In the genomic region with DNA sequence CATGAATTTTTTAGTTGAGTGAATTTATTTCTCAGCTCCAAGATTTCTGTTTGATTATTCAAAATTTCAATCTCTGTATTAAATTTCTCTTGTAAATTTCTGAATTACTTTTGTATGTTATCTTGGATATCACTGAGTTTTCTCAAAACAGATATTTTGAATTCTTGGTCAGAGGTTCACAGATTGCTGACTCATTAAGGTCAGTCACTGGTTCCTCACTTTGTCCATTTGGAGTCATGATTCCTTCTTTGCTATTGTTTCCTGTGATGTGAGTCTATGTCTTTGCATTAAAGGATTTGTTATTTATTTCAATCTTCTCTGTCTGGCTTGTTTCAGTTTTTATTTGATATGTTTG, we compare ENCODE assay signal across 15 cellular contexts. TPM values are rescaled to one million over a fixed set of nuclear protein-coding genes. Genes with fewer than 3 reads are reported as not detected.
DNase-seq lines count a peak whose midpoint lies in the region; ATAC-seq and TF ChIP-seq lines count a peak whose summit lies in the region.
"Had no signal": no experiment of that assay in that cellular context is flagged by ENCODE, and none has a peak within 500 bp of the region (broad histone marks: within the 10 kb centered on the region; RNA-seq: fewer than 3 reads in every experiment).

No MANE protein-coding gene starts in this region.

- DNase-seq in ACHN (peak; percentile 2), GM23338 (ENCODE audit: low spot score) (no peak), amniotic epithelial cell (ENCODE audit: low read depth) (peak; percentile 33), foreskin fibroblast (peak; percentile 24 to 51), SK-N-DZ (ENCODE audit: low spot score) (no peak), hepatic stellate cell (ENCODE audit: low spot score) (no peak)

- no peaks in the 10 kb centered on the region for H3K4me1 Mint-ChIP-seq in GM23338
- H3K4me1 Mint-ChIP-seq: neural crest cell had no signal

- H3K79me2 ChIP-seq in GM23338 (replicated peaks; ENCODE audit: insufficient read depth), result no peaks in the 10 kb centered on the region
- H3K79me2 ChIP-seq: parathyroid adenoma had no signal

- no peak overlapping the region for H2AFZ ChIP-seq in GM23338
- H2AFZ ChIP-seq: parathyroid adenoma had no signal

- no peak overlapping the region for H3K4me3 ChIP-seq in GM23338
- H3K4me3 ChIP-seq in foreskin fibroblast (ENCODE audit: low read depth in 1 of 2, low read length in 2 of 2), result no peak overlapping the region
- H3K4me3 ChIP-seq: BLaER1 treated with 17β-estradiol and CSF1 and Interleukin-3, amounts not matched to agents 10 nM and 100 nM; SJSA1 had no signal

- no peaks in the 10 kb centered on the region for H3K27me3 ChIP-seq in GM23338 (ENCODE audit: insufficient read depth)
- H3K27me3 ChIP-seq: BLaER1 treated with 17β-estradiol and CSF1 and Interleukin-3, amounts not matched to agents 10 nM and 100 nM had no signal

- no peaks in the 10 kb centered on the region for H3K9me2 ChIP-seq in GM23338 (ENCODE audit: insufficient read depth)

- no peak overlapping the region for H3K27ac ChIP-seq in GM23338 (ENCODE audit: low read depth)
- H3K27ac ChIP-seq: parathyroid adenoma, SJSA1 had no signal

- no peak overlapping the region for H3K4me3 Mint-ChIP-seq in GM23338
- H3K4me3 Mint-ChIP-seq: neural crest cell, type B pancreatic cell had no signal

- ATAC-seq in GM23338 (no peak), GM18511 (IDR thresholded peaks at IDR 0.05; ENCODE audit: unreplicated experiment) (no peak), HG02973 (IDR thresholded peaks at IDR 0.05; ENCODE audit: unreplicated experiment) (no peak)

- peak overlapping the region; percentile 97 for H3K27ac Mint-ChIP-seq in GM23338
- H3K27ac Mint-ChIP-seq: type B pancreatic cell had no signal

- H3K9me3 Mint-ChIP-seq in GM23338, result no peaks in the 10 kb centered on the region
- H3K9me3 Mint-ChIP-seq: neural crest cell, type B pancreatic cell had no signal

- H3K4me1 ChIP-seq in GM23338 (ENCODE audit: insufficient read depth), result no peaks in the 10 kb centered on the region
- H3K4me1 ChIP-seq: Caco-2, parathyroid adenoma had no signal

- no peaks in the 10 kb centered on the region; the same call in 1 of the 2 replicates for H3F3A ChIP-seq in GM23338 (replicated peaks; ENCODE audit: low read depth)

- no peaks in the 10 kb centered on the region for H3K36me3 Mint-ChIP-seq in GM23338 (ENCODE audit: low read depth)
- H3K36me3 Mint-ChIP-seq: activated naive CD8-positive, alpha-beta T cell; type B pancreatic cell had no signal

- TF ChIP-seq CTCF in GM23338 (conservative IDR thresholded peaks at IDR 0.05; ENCODE audit: low read depth in 2 of 2), result no peak
- TF ChIP-seq CTCF in foreskin fibroblast (IDR thresholded peaks at IDR 0.05; ENCODE audit: low read depth, low read length), result no peak

- H3K4me2 ChIP-seq in GM23338, result no peak overlapping the region

- in situ Hi-C loops in ACHN (cut with HindIII; ENCODE audit: low pct_ligation_motif_present, low pct_unique_long_range_greater_than_20kb, low sequenced_read_pairs), result no loop called here

- H4K20me1 ChIP-seq in GM23338 (replicated peaks; ENCODE audit: insufficient read depth), result no peaks in the 10 kb centered on the region
- H4K20me1 ChIP-seq: BLaER1 treated with 17β-estradiol and CSF1 and Interleukin-3, amounts not matched to agents 10 nM and 100 nM had no signal

- H3K36me3 ChIP-seq in GM23338 (ENCODE audit: insufficient read depth), result no peaks in the 10 kb centered on the region
- H3K36me3 ChIP-seq: BLaER1 treated with 17β-estradiol and CSF1 and Interleukin-3, amounts not matched to agents 10 nM and 100 nM; SJSA1 had no signal

- peaks cover 6% of the 10 kb centered on the region for H3K27me3 Mint-ChIP-seq in GM23338 (ENCODE audit: insufficient read depth, low read depth, poor library complexity)
- H3K27me3 Mint-ChIP-seq: activated naive CD8-positive, alpha-beta T cell had no signal

TF ChIP-seq in GM23338, 12 proteins besides CTCF, POLR2A, EP300 and RAD21:
- TF ChIP-seq, protein P1, sequence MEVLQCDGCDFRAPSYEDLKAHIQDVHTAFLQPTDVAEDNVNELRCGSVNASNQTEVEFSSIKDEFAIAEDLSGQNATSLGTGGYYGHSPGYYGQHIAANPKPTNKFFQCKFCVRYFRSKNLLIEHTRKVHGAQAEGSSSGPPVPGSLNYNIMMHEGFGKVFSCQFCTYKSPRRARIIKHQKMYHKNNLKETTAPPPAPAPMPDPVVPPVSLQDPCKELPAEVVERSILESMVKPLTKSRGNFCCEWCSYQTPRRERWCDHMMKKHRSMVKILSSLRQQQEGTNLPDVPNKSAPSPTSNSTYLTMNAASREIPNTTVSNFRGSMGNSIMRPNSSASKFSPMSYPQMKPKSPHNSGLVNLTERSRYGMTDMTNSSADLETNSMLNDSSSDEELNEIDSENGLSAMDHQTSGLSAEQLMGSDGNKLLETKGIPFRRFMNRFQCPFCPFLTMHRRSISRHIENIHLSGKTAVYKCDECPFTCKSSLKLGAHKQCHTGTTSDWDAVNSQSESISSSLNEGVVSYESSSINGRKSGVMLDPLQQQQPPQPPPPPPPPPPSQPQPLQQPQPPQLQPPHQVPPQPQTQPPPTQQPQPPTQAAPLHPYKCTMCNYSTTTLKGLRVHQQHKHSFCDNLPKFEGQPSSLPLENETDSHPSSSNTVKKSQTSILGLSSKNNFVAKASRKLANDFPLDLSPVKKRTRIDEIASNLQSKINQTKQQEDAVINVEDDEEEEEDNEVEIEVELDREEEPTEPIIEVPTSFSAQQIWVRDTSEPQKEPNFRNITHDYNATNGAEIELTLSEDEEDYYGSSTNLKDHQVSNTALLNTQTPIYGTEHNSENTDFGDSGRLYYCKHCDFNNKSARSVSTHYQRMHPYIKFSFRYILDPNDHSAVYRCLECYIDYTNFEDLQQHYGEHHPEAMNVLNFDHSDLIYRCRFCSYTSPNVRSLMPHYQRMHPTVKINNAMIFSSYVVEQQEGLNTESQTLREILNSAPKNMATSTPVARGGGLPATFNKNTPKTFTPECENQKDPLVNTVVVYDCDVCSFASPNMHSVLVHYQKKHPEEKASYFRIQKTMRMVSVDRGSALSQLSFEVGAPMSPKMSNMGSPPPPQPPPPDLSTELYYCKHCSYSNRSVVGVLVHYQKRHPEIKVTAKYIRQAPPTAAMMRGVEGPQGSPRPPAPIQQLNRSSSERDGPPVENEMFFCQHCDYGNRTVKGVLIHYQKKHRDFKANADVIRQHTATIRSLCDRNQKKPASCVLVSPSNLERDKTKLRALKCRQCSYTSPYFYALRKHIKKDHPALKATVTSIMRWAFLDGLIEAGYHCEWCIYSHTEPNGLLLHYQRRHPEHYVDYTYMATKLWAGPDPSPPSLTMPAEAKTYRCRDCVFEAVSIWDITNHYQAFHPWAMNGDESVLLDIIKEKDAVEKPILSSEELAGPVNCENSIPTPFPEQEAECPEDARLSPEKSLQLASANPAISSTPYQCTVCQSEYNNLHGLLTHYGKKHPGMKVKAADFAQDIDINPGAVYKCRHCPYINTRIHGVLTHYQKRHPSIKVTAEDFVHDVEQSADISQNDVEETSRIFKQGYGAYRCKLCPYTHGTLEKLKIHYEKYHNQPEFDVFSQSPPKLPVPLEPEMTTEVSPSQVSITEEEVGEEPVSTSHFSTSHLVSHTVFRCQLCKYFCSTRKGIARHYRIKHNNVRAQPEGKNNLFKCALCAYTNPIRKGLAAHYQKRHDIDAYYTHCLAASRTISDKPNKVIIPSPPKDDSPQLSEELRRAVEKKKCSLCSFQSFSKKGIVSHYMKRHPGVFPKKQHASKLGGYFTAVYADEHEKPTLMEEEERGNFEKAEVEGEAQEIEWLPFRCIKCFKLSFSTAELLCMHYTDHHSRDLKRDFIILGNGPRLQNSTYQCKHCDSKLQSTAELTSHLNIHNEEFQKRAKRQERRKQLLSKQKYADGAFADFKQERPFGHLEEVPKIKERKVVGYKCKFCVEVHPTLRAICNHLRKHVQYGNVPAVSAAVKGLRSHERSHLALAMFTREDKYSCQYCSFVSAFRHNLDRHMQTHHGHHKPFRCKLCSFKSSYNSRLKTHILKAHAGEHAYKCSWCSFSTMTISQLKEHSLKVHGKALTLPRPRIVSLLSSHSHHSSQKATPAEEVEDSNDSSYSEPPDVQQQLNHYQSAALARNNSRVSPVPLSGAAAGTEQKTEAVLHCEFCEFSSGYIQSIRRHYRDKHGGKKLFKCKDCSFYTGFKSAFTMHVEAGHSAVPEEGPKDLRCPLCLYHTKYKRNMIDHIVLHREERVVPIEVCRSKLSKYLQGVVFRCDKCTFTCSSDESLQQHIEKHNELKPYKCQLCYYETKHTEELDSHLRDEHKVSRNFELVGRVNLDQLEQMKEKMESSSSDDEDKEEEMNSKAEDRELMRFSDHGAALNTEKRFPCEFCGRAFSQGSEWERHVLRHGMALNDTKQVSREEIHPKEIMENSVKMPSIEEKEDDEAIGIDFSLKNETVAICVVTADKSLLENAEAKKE (CRISPR knock-in tag; IDR thresholded peaks at IDR 0.05), result no peak
- TF ChIP-seq EZH2 (IDR thresholded peaks at IDR 0.05; ENCODE audit: low read depth, unreplicated experiment), result no peak
- TF ChIP-seq, protein P2, sequence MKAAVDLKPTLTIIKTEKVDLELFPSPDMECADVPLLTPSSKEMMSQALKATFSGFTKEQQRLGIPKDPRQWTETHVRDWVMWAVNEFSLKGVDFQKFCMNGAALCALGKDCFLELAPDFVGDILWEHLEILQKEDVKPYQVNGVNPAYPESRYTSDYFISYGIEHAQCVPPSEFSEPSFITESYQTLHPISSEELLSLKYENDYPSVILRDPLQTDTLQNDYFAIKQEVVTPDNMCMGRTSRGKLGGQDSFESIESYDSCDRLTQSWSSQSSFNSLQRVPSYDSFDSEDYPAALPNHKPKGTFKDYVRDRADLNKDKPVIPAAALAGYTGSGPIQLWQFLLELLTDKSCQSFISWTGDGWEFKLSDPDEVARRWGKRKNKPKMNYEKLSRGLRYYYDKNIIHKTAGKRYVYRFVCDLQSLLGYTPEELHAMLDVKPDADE (IDR thresholded peaks at IDR 0.05), result no peak
- no peak for TF ChIP-seq POLR2AphosphoS5 (IDR thresholded peaks at IDR 0.05; ENCODE audit: low read depth)
- no peak for TF ChIP-seq ZNF331 (CRISPR knock-in tag; IDR thresholded peaks at IDR 0.05; ENCODE audit: low read depth)
TF ChIP-seq in GM23338: peak in this region for 0.

RNA-seq across cellular contexts. Expression of a gene that starts 10.2 kb away (rescaled TPM):
- total RNA-seq in GM23338 (2014; rRNA removed; shearing (Covaris generic)), result 9.6 and 11.9 TPM in 2 replicates
- polyA plus RNA-seq in GM23338 (2016; fragmentation: Nextera tagmentation; extraction: Ambion mirVana), result 3.2 TPM in 2 replicates
- polyA plus RNA-seq in SK-N-DZ (2014; cell fraction: cytosol; rRNA removed), result 2.7 and 3.0 TPM in 2 replicates
- polyA plus RNA-seq in SK-N-DZ (2014; cell fraction: nucleus; rRNA removed), result 2.2 and 3.3 TPM in 2 replicates

RNA-seq across cellular contexts. Expression of a gene that starts 46.5 kb away (rescaled TPM):
- 6.4 and 7.2 TPM in 2 replicates for total RNA-seq in GM23338 (2014; rRNA removed; shearing (Covaris generic))
- 2.0 and 2.4 TPM in 2 replicates for polyA plus RNA-seq in GM23338 (2016; fragmentation: Nextera tagmentation; extraction: Ambion mirVana)
- polyA plus RNA-seq in SK-N-DZ (2014; cell fraction: cytosol; rRNA removed), result 8.1 and 9.7 TPM in 2 replicates
- polyA plus RNA-seq in SK-N-DZ (2014; cell fraction: nucleus; rRNA removed), result 5.8 and 6.9 TPM in 2 replicates

Comparison
In these comparisons a context has a peak if more than half of its experiments do, and no peak if none do; other contexts are left out.
1. DNase-seq: peak in ACHN (single experiment), amniotic epithelial cell (single experiment) and foreskin fibroblast (2 of 2); none in GM23338 (single experiment), SK-N-DZ (single experiment) and hepatic stellate cell (single experiment).